8 cellular contexts compared by ENCODE assay signal in genomic region chr9:34430843-34431437, GRCh38. TPM values are rescaled to one million over a fixed set of nuclear protein-coding genes. Genes with fewer than 3 reads are reported as not detected.
DNase-seq lines count a peak whose midpoint lies in the region; ATAC-seq and TF ChIP-seq lines count a peak whose summit lies in the region.

No MANE protein-coding gene starts in this region.

- no peak overlapping the region for H3K4me3 ChIP-seq in brain microvascular endothelial cell (ENCODE audit: low read depth, low read length)
- H3K4me3 ChIP-seq in upper lobe of left lung, result no peak overlapping the region

- no peak for TF ChIP-seq POLR2A in upper lobe of left lung (IDR thresholded peaks at IDR 0.05)

- H3K27ac ChIP-seq in brain microvascular endothelial cell, result no peak overlapping the region
- H3K27ac ChIP-seq in upper lobe of left lung, result no peak overlapping the region

- peaks cover 6 to 12% (median 8%) of the 10 kb centered on the region in 4 donors for H3K4me1 ChIP-seq in upper lobe of left lung

- peak; percentile 39 to 72 for ATAC-seq in upper lobe of left lung (ENCODE audit: low FRiP score in 2 of 2)
- ATAC-seq in GM19324 (IDR thresholded peaks at IDR 0.05; ENCODE audit: low FRiP score, unreplicated experiment), result no peak

- in situ Hi-C loops in brain microvascular endothelial cell (cut with HindIII; ENCODE audit: low pct_ligation_motif_present, low sequenced_read_pairs), result no loop called here

- no peak for TF ChIP-seq EP300 in upper lobe of left lung (IDR thresholded peaks at IDR 0.05)

- peak; percentile 4 for DNase-seq in stimulated activated CD4-positive, alpha-beta T cell treated with anti-CD3 and anti-CD28 coated beads, Interleukin-4, amount 100 ng/mL, for 24 hours
- no peak for DNase-seq in stimulated activated CD4-positive, alpha-beta T cell treated with anti-CD3 and anti-CD28 coated beads, Interleukin-4, amount 100 ng/mL, for 1 hour
- DNase-seq in NCI-H345 treated with DMSO at 0.1 percent for 48 hours (lab: John Stamatoyannopoulos, UW; ENCODE audit: unreplicated experiment) (peak; percentile 69), brain microvascular endothelial cell (peak; percentile 61), iris pigment epithelial cell (ENCODE audit: low read depth) (peak; percentile 76), upper lobe of left lung (peak in 1 of 2 donors; percentile 21), T1000 (lab: John Stamatoyannopoulos, UW) (no peak)

- TF ChIP-seq CTCF in brain microvascular endothelial cell (IDR thresholded peaks at IDR 0.05; ENCODE audit: low read depth, low read length, missing control alignments) (no peak), upper lobe of left lung (IDR thresholded peaks at IDR 0.05) (no peak)

- H3K27me3 ChIP-seq in brain microvascular endothelial cell (replicated peaks), result no peaks in the 10 kb centered on the region
- H3K27me3 ChIP-seq in upper lobe of left lung, result no peaks in the 10 kb centered on the region

- WGBS in upper lobe of left lung, 2 donors, result 49 to 52% methylated on average over 4 of the region's 4 CpGs

- H3K36me3 ChIP-seq in brain microvascular endothelial cell (replicated peaks) (no peaks in the 10 kb centered on the region), upper lobe of left lung (peaks cover 0 to 6% (median 0%) of the 10 kb centered on the region in 4 donors)

- H3K9me3 ChIP-seq in upper lobe of left lung, result no peaks in the 10 kb centered on the region

RNA-seq across cellular contexts. Expression of gene FAM219A, which starts 27.4 kb away (rescaled TPM):
- 10 to 100 TPM; 10.0 to 33.0 (median 15.2) TPM for total RNA-seq in upper lobe of left lung

RNA-seq across cellular contexts. Expression of gene DNAI1, which starts 27.7 kb away (rescaled TPM):
- total RNA-seq in upper lobe of left lung, result 10 to 100 TPM in 3 of 6 donors, 1 to 10 TPM in 2, under 1 TPM in 1; 0.37 to 39.8 (median 9.7) TPM

RNA-seq across cellular contexts. Expression of gene MYORG, which starts 54.2 kb away (rescaled TPM):
- total RNA-seq in upper lobe of left lung, result 10 to 100 TPM in 2 of 6 donors, 1 to 10 TPM in 4; 2.1 to 11.6 (median 7.4) TPM

Comparison
In these comparisons a context has a peak if more than half of its experiments do, and no peak if none do; other contexts are left out.
1. DNase-seq: peak in stimulated activated CD4-positive, alpha-beta T cell treated with anti-CD3 and anti-CD28 coated beads, Interleukin-4, amount 100 ng/mL, for 24 hours (single experiment), NCI-H345 treated with DMSO at 0.1 percent for 48 hours (single experiment), brain microvascular endothelial cell (single experiment) and iris pigment epithelial cell (single experiment); none in stimulated activated CD4-positive, alpha-beta T cell treated with anti-CD3 and anti-CD28 coated beads, Interleukin-4, amount 100 ng/mL, for 1 hour (single experiment) and T1000 (single experiment).